Comparison of ENCODE assay signal across 8 cellular contexts in genomic region chr17:51152766-51153209, GRCh38. TPM values are rescaled to one million over a fixed set of nuclear protein-coding genes. Genes with fewer than 3 reads are reported as not detected.
A peak's percentile ranks its signal among the peaks of the same experiment; 100 is the strongest.
DNase-seq lines count a peak whose midpoint lies in the region; ATAC-seq and TF ChIP-seq lines count a peak whose summit lies in the region.

No MANE protein-coding gene starts in this region.

- H3K4me3 ChIP-seq in HUES64 (ENCODE audit: low read length) (peak overlapping the region; percentile 87), brain microvascular endothelial cell (ENCODE audit: low read depth, low read length) (peak overlapping the region; percentile 37), mesodermal cell (ENCODE audit: extremely low read depth, insufficient read depth, low read length, poor library complexity, severe bottlenecking) (no peak overlapping the region)

- peak overlapping the region; percentile 47 for H3K9ac ChIP-seq in ES-I3 (ENCODE audit: low read depth, low read length)
- H3K9ac ChIP-seq in HUES64 (ENCODE audit: low read depth, low read length): peak overlapping the region; percentile 45

- H3K9me3 ChIP-seq in ES-I3 (ENCODE audit: control insufficient read depth, insufficient read depth, low read length) (no peaks in the 10 kb centered on the region), HUES64 (ENCODE audit: insufficient read depth, low read depth, low read length) (no peaks in the 10 kb centered on the region), mesodermal cell (ENCODE audit: control insufficient read depth, low read length) (no peaks in the 10 kb centered on the region)

- no peak for TF ChIP-seq CTCF in brain microvascular endothelial cell (IDR thresholded peaks at IDR 0.05; ENCODE audit: low read depth, low read length, missing control alignments)

- H3K36me3 ChIP-seq in ES-I3 (ENCODE audit: insufficient read depth, low read length): peaks cover 14% of the 10 kb centered on the region; the same call in 1 of the 2 replicates
- peaks cover 23% of the 10 kb centered on the region for H3K36me3 ChIP-seq in HUES64 (ENCODE audit: insufficient read depth, low read length)
- peaks cover 13% of the 10 kb centered on the region for H3K36me3 ChIP-seq in brain microvascular endothelial cell (replicated peaks)
- H3K36me3 ChIP-seq in mesodermal cell (ENCODE audit: control insufficient read depth, insufficient read depth, low read length): peaks cover 25% of the 10 kb centered on the region

- H3K4me1 ChIP-seq in ES-I3 (ENCODE audit: insufficient read depth, low read length): 0 out of 2 replicates have a peak, but pooled peaks cover 6% of the 10 kb centered on the region
- H3K4me1 ChIP-seq in HUES64 (ENCODE audit: insufficient read depth, low read length): peaks cover 13% of the 10 kb centered on the region; the same call in 1 of the 2 replicates
- H3K4me1 ChIP-seq in mesodermal cell (ENCODE audit: control insufficient read depth, insufficient read depth, low read length, poor library complexity, severe bottlenecking): no peaks in the 10 kb centered on the region

- in situ Hi-C loops in brain microvascular endothelial cell (cut with HindIII; ENCODE audit: low pct_ligation_motif_present, low sequenced_read_pairs): no loop called here

- 61% methylated on average over 7 of the region's 8 CpGs for WGBS in HUES64
- 66 to 74% methylated on average over 3 to 4 of the region's 8 CpGs for WGBS in mesodermal cell (ENCODE audit: insufficient coverage in 2 of 2), 2 experiments

- ATAC-seq in HG03442 (IDR thresholded peaks at IDR 0.05; ENCODE audit: unreplicated experiment) (no peak), HG03159 (IDR thresholded peaks at IDR 0.05; ENCODE audit: unreplicated experiment) (no peak), esophagus mucosa (no peak), HG02759 (IDR thresholded peaks at IDR 0.05; ENCODE audit: unreplicated experiment) (no peak)

- H3K27me3 ChIP-seq in HUES64 (ENCODE audit: insufficient read depth, low read length): no peaks in the 10 kb centered on the region
- no peaks in the 10 kb centered on the region for H3K27me3 ChIP-seq in brain microvascular endothelial cell (replicated peaks)

- no peak for DNase-seq in brain microvascular endothelial cell

- H3K27ac ChIP-seq in HUES64 (ENCODE audit: low read depth, low read length): peak overlapping the region; percentile 56
- peak overlapping the region; percentile 73 for H3K27ac ChIP-seq in brain microvascular endothelial cell
- H3K27ac ChIP-seq in mesodermal cell (ENCODE audit: low read depth, low read length, severe bottlenecking): peak overlapping the region; percentile 87

RNA-seq across cellular contexts. Expression of gene NME1, which starts 0.6 kb away (rescaled TPM):
- polyA plus RNA-seq in HUES64 (2013, experiment 1 of 2): 229 TPM
- polyA plus RNA-seq in HUES64 (2013, experiment 2 of 2): 203 TPM
- 161 TPM for polyA plus RNA-seq in mesodermal cell (2013, experiment 1 of 2)
- polyA plus RNA-seq in mesodermal cell (2013, experiment 2 of 2): 138 TPM
- 108 TPM for total RNA-seq in esophagus mucosa

RNA-seq across cellular contexts. Expression of gene NME2, which starts 13.4 kb away (rescaled TPM):
- polyA plus RNA-seq in HUES64 (2013, experiment 1 of 2): 529 TPM
- polyA plus RNA-seq in HUES64 (2013, experiment 2 of 2): 477 TPM
- polyA plus RNA-seq in mesodermal cell (2013, experiment 1 of 2): 536 TPM
- polyA plus RNA-seq in mesodermal cell (2013, experiment 2 of 2): 460 TPM
- 683 TPM for total RNA-seq in esophagus mucosa

RNA-seq across cellular contexts. Expression of gene SPAG9, which starts 32.1 kb away (rescaled TPM):
- polyA plus RNA-seq in HUES64 (2013, experiment 1 of 2): 31.1 TPM
- 32.3 TPM for polyA plus RNA-seq in HUES64 (2013, experiment 2 of 2)
- 69.2 TPM for polyA plus RNA-seq in mesodermal cell (2013, experiment 1 of 2)
- polyA plus RNA-seq in mesodermal cell (2013, experiment 2 of 2): 78.5 TPM
- 40.4 TPM for total RNA-seq in esophagus mucosa
